19 cellular contexts compared by ENCODE assay signal in the genomic region with DNA sequence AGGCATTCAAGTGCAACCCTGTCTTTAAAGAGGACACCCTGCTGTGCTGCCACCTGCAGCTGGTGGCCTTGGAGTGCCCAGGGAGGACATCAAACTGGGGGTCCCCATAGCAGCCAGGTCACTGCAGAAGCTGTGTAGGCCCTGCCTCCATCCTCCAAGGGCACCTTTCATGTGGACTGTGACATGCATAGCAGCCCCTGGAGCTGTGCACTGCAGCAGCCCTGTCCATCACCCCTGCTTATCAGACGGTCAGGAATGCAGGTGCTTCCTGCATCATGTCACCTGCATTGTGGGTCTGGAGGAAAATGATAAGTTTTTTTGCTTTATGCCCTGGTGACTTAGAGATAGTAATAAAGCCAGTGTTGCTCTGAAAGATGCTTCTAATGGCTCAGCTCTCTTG.
A peak's percentile ranks its signal among the peaks of the same experiment; 100 is the strongest.
DNase-seq lines count a peak whose midpoint lies in the region; ATAC-seq and TF ChIP-seq lines count a peak whose summit lies in the region.
"Had no signal": no experiment of that assay in that cellular context is flagged by ENCODE, and none has a peak within 500 bp of the region (broad histone marks: within the 10 kb centered on the region; RNA-seq: fewer than 3 reads in every experiment).

No MANE protein-coding gene starts in this region.

- H3K36me3 ChIP-seq in left lung: peaks cover 0 to 77% of the 10 kb centered on the region in 2 donors
- H3K36me3 ChIP-seq: suprapubic skin had no signal

- POLR2A ChIA-PET in RWPE1 (lab: Yijun Ruan, JAX; ENCODE audit: low non-redundant PET): no interaction called here

- peaks cover 11 to 22% of the 10 kb centered on the region in 2 donors for H3K4me1 Mint-ChIP-seq in natural killer cell
- peaks cover 12 to 20% of the 10 kb centered on the region in 2 donors for H3K4me1 Mint-ChIP-seq in natural killer cell treated with Interleukin-12 subunit alpha and Interleukin-12 subunit beta and Interleukin-15 and Interleukin-18, amount 100 ng/mL, for 72 hours (ENCODE audit: low read depth in 2 of 2)

- H3K27ac Mint-ChIP-seq in natural killer cell: no peak overlapping the region
- no peak overlapping the region for H3K27ac Mint-ChIP-seq in natural killer cell treated with Interleukin-12 subunit alpha and Interleukin-12 subunit beta and Interleukin-15 and Interleukin-18, amount 100 ng/mL, for 72 hours
- H3K27ac Mint-ChIP-seq: activated CD8-positive, alpha-beta T cell treated with anti-CD3 and anti-CD28 coated beads for 36 hours had no signal

- H3K9me3 ChIP-seq in left lung: no peaks in the 10 kb centered on the region
- H3K9me3 ChIP-seq: gastroesophageal sphincter, suprapubic skin had no signal

- TF ChIP-seq CTCF in natural killer cell (IDR thresholded peaks at IDR 0.05) (no peak), left lung (IDR thresholded peaks at IDR 0.05) (no peak), RWPE1 (conservative IDR thresholded peaks at IDR 0.05; ENCODE audit: low read depth) (no peak)

- CTCF ChIA-PET in RWPE1 (lab: Yijun Ruan, JAX): interaction anchor here (0.7 to 1.2 kb wide), 2 partner anchors 63 to 151 kb away, joined by 3 to 4 read pairs; no protein-coding TSS in a partner anchor

- no peaks in the 10 kb centered on the region for H3K9me3 Mint-ChIP-seq in natural killer cell
- no peaks in the 10 kb centered on the region for H3K9me3 Mint-ChIP-seq in natural killer cell treated with Interleukin-12 subunit alpha and Interleukin-12 subunit beta and Interleukin-15 and Interleukin-18, amount 100 ng/mL, for 72 hours
- H3K9me3 Mint-ChIP-seq: activated CD8-positive, alpha-beta T cell treated with anti-CD3 and anti-CD28 coated beads for 36 hours; neural crest cell had no signal

- no peak overlapping the region for H3K27ac ChIP-seq in left lung
- no peak overlapping the region for H3K27ac ChIP-seq in RWPE1
- H3K27ac ChIP-seq: epithelial cell of prostate, gastroesophageal sphincter, suprapubic skin had no signal

- H3K27me3 ChIP-seq in left lung: no peaks in the 10 kb centered on the region
- H3K27me3 ChIP-seq: gastroesophageal sphincter, suprapubic skin had no signal

- DNase-seq in natural killer cell (peak; percentile 4), left lung (peak; percentile 24 to 27), hepatic stellate cell (ENCODE audit: low spot score) (no peak), NCI-H128 (lab: John Stamatoyannopoulos, UW; ENCODE audit: unreplicated experiment) (no peak), RWPE1 (ENCODE audit: low spot score) (no peak)
- no peak for DNase-seq in natural killer cell treated with Interleukin-12 subunit alpha and Interleukin-12 subunit beta and Interleukin-15 and Interleukin-18, amount 100 ng/mL, for 72 hours (ENCODE audit: low spot score)
- DNase-seq in activated CD8-positive, alpha-beta memory T cell treated with anti-CD3 and anti-CD28 coated beads, Interleukin-2, amount 50 U/mL, for 48 hours: peak; percentile 23
- DNase-seq: activated CD8-positive, alpha-beta T cell treated with anti-CD3 and anti-CD28 coated beads for 36 hours; AML-193; DMS 273 treated with DMSO at 0.1 percent for 48 hours; NCI-H2081; NCI-H524 treated with DMSO at 0.1 percent for 48 hours; stimulated activated CD4-positive, alpha-beta T cell treated with anti-CD3 and anti-CD28 coated beads, Interleukin-4, amount 100 ng/mL, for 24 hours; stimulated activated CD8-positive, alpha-beta memory T cell treated with anti-CD3 and anti-CD28 coated beads, Interleukin-4, amount 100 ng/mL, for 48 hours had no signal

- H3K4me3 ChIP-seq in left lung: no peak overlapping the region
- H3K4me3 ChIP-seq: gastroesophageal sphincter, suprapubic skin had no signal

- no peak for ATAC-seq in natural killer cell
- ATAC-seq in natural killer cell treated with Interleukin-12 subunit alpha and Interleukin-12 subunit beta and Interleukin-15 and Interleukin-18, amount 100 ng/mL, for 72 hours: no peak
- no peak for ATAC-seq in left lung
- ATAC-seq in GM21825 (IDR thresholded peaks at IDR 0.05; ENCODE audit: unreplicated experiment): no peak
- ATAC-seq: activated CD8-positive, alpha-beta T cell treated with anti-CD3 and anti-CD28 coated beads for 36 hours; gastroesophageal sphincter had no signal

- peaks cover 0 to 3% of the 10 kb centered on the region in 2 donors for H3K27me3 Mint-ChIP-seq in natural killer cell (ENCODE audit: low read depth in 2 of 2)
- H3K27me3 Mint-ChIP-seq in natural killer cell treated with Interleukin-12 subunit alpha and Interleukin-12 subunit beta and Interleukin-15 and Interleukin-18, amount 100 ng/mL, for 72 hours: peaks cover 9 to 11% of the 10 kb centered on the region in 2 donors

- intact Hi-C loops in natural killer cell (cut with micrococcal nuclease) (no loop called here), left lung (cut with DNase I) (no loop called here)

- peaks cover 0 to 16% of the 10 kb centered on the region in 2 donors for H3K4me1 ChIP-seq in left lung

- H3K4me3 Mint-ChIP-seq in natural killer cell: no peak overlapping the region
- no peak overlapping the region for H3K4me3 Mint-ChIP-seq in natural killer cell treated with Interleukin-12 subunit alpha and Interleukin-12 subunit beta and Interleukin-15 and Interleukin-18, amount 100 ng/mL, for 72 hours
- H3K4me3 Mint-ChIP-seq: activated CD8-positive, alpha-beta T cell treated with anti-CD3 and anti-CD28 coated beads for 36 hours; neural crest cell had no signal

- H3K36me3 Mint-ChIP-seq in natural killer cell: no peaks in the 10 kb centered on the region
- H3K36me3 Mint-ChIP-seq in natural killer cell treated with Interleukin-12 subunit alpha and Interleukin-12 subunit beta and Interleukin-15 and Interleukin-18, amount 100 ng/mL, for 72 hours: no peaks in the 10 kb centered on the region

Comparison
In these comparisons a context has a peak if more than half of its experiments do, and no peak if none do; other contexts are left out.
1. DNase-seq: peak in natural killer cell (single experiment), activated CD8-positive, alpha-beta memory T cell treated with anti-CD3 and anti-CD28 coated beads, Interleukin-2, amount 50 U/mL, for 48 hours (single experiment) and left lung (2 of 2); none in natural killer cell treated with Interleukin-12 subunit alpha and Interleukin-12 subunit beta and Interleukin-15 and Interleukin-18, amount 100 ng/mL, for 72 hours (single experiment), hepatic stellate cell (single experiment), NCI-H128 (single experiment) and RWPE1 (single experiment).